Comparison of ENCODE assay signal across 1 cellular context in genomic region chr2:128289439-128289838, GRCh38.
TF ChIP-seq lines count a peak whose summit lies in the region.

No MANE protein-coding gene starts in this region.

TF ChIP-seq in IMR-90, 13 proteins besides CTCF, POLR2A, EP300 and RAD21 (continued from another document):
- no peak for TF ChIP-seq USF2 (IDR thresholded peaks at IDR 0.05; ENCODE audit: low read depth, low read length)
- no peak for TF ChIP-seq ELK1 (IDR thresholded peaks at IDR 0.05; ENCODE audit: borderline replicate concordance, low read depth, low read length)
- no peak for TF ChIP-seq MXI1 (IDR thresholded peaks at IDR 0.05; ENCODE audit: borderline replicate concordance, low read depth, low read length)
- TF ChIP-seq CEBPB (IDR thresholded peaks at IDR 0.05; ENCODE audit: low read depth, low read length), result no peak
- TF ChIP-seq NFE2L2 (IDR thresholded peaks at IDR 0.05; ENCODE audit: low read depth, low read length), result no peak
- no peak for TF ChIP-seq RFX5 (IDR thresholded peaks at IDR 0.05; ENCODE audit: low read depth, low read length)
